28 cellular contexts compared by ENCODE assay signal in the genomic region with DNA sequence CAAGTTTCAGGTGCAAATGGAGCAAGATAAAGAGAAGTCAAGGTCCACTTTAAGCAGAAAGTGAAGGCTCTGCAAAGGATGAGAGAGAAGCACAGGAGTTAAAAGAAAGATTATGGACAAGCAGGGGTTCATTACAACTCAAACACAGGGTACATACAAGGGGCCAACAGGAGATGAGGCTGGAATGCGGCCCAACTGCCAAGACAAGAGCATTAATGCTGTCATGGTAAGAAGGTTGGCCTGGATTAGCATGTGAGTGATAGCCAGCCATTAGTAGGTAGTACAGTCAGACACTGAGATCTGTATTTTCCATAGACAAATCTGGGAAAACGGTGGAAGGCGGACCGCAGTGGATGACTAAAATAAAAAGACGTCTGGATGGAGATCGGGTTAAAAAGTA. TPM values are rescaled to one million over a fixed set of nuclear protein-coding genes. Genes with fewer than 3 reads are reported as not detected.
DNase-seq lines count a peak whose midpoint lies in the region; ATAC-seq, FAIRE-seq and TF ChIP-seq lines count a peak whose summit lies in the region.
"Had no signal": no experiment of that assay in that cellular context is flagged by ENCODE, and none has a peak within 500 bp of the region (broad histone marks: within the 10 kb centered on the region; RNA-seq: fewer than 3 reads in every experiment).

No MANE protein-coding gene starts in this region.

- SMC1A ChIA-PET in GM12878 (lab: Charles Lee; ENCODE audit: uncharacterized antibody, unreplicated experiment): no interaction called here

- H3K4me1 ChIP-seq in GM23338 (ENCODE audit: insufficient read depth): no peaks in the 10 kb centered on the region
- H3K4me1 ChIP-seq in GM12878 (ENCODE audit: control insufficient read depth, insufficient read depth, low read length): no peaks in the 10 kb centered on the region
- H3K4me1 ChIP-seq: SJCRH30 had no signal

- H3K27me3 Mint-ChIP-seq in GM23338 (ENCODE audit: insufficient read depth, low read depth, poor library complexity): peaks cover 3% of the 10 kb centered on the region
- H3K27me3 Mint-ChIP-seq in osteocyte (ENCODE audit: unreplicated experiment): no peaks in the 10 kb centered on the region
- H3K27me3 Mint-ChIP-seq in type B pancreatic cell: no peaks in the 10 kb centered on the region
- H3K27me3 Mint-ChIP-seq in effector memory CD8-positive, alpha-beta T cell: no peaks in the 10 kb centered on the region

- no peak for TF ChIP-seq RAD21 in GM12878 (IDR thresholded peaks at IDR 0.05; ENCODE audit: insufficient read depth, low read depth, low read length)

- DNase-seq in GM23338 (ENCODE audit: low spot score) (no peak), GM12878 (ENCODE audit: low read depth, low spot score) (no peak), osteocyte (ENCODE audit: extremely low spot score, unreplicated experiment) (no peak), type B pancreatic cell (ENCODE audit: extremely low spot score, unreplicated experiment) (no peak), omental fat pad (ENCODE audit: low spot score) (no peak)
- DNase-seq in effector memory CD8-positive, alpha-beta T cell: no peak
- DNase-seq: C1 segment of cervical spinal cord; CD8-positive, alpha-beta T cell; DMS 273 treated with DMSO at 0.1 percent for 48 hours; DMS79; EL; GDM1; H7; Karpas-422; MV-4-11; NCI-H1105; NCI-H1436 treated with DMSO at 0.1 percent for 48 hours; NCI-H1930; NCI-H2107; NCI-H524; NCI-H774; PC-9; SJCRH30 had no signal

- H3K9ac ChIP-seq in GM12878 (ENCODE audit: control insufficient read depth, insufficient read depth, low read length): no peak overlapping the region

- peaks cover 83% of the 10 kb centered on the region for H3K79me2 ChIP-seq in GM23338 (replicated peaks; ENCODE audit: insufficient read depth)
- H3K79me2 ChIP-seq in GM12878 (ENCODE audit: control insufficient read depth, insufficient read depth, low read length): no peaks in the 10 kb centered on the region; the same call in none of the 2 replicates

- H3K27ac ChIP-seq in GM23338 (ENCODE audit: low read depth) (0 out of 2 replicates have a peak overlapping the region, but pooled peaks have one; percentile 63), GM12878 (ENCODE audit: control insufficient read depth, insufficient read depth) (no peak overlapping the region)
- H3K27ac ChIP-seq: PC-9, SJCRH30 had no signal

- FAIRE-seq in GM12878 (lab: Jason Lieb, UNC): no peak
- FAIRE-seq: GM12891, HepG2 had no signal

- H3K36me3 Mint-ChIP-seq in GM23338 (ENCODE audit: low read depth) (peaks cover 39% of the 10 kb centered on the region), osteocyte (ENCODE audit: unreplicated experiment) (peaks cover 3% of the 10 kb centered on the region), type B pancreatic cell (peaks cover 22% of the 10 kb centered on the region)
- peaks cover 9% of the 10 kb centered on the region for H3K36me3 Mint-ChIP-seq in effector memory CD8-positive, alpha-beta T cell (ENCODE audit: insufficient read depth)

- intact Hi-C loops in GM12878 (cut with micrococcal nuclease; ENCODE audit: unreplicated experiment): no loop called here

- H3K27me3 ChIP-seq in GM23338 (ENCODE audit: insufficient read depth) (no peaks in the 10 kb centered on the region), GM12878 (replicated peaks in 1 of 2; ENCODE audit: control insufficient read depth in 2 of 2, insufficient read depth in 2 of 2, low read length in 1 of 2) (no peaks in the 10 kb centered on the region)
- H3K27me3 ChIP-seq: SJCRH30 had no signal

- RAD21 ChIA-PET in GM12878 (lab: Charles Lee; ENCODE audit: unreplicated experiment): no interaction called here

- H3K4me3 ChIP-seq in GM23338 (no peak overlapping the region), GM12878 (no peak overlapping the region)
- H3K4me3 ChIP-seq: PC-9, SJCRH30 had no signal

- BruUV-seq in GM12878 (replicated peaks; lab: Mats Ljungman, UMichigan): TSS peak; percentile 13

- H2AFZ ChIP-seq in GM23338: no peak overlapping the region
- no peak overlapping the region for H2AFZ ChIP-seq in GM12878 (ENCODE audit: control insufficient read depth, low read depth, low read length)
- H2AFZ ChIP-seq: PC-9 had no signal

- CTCF ChIA-PET in GM12878 (lab: Yijun Ruan, JAX): no interaction called here

- no peak for TF ChIP-seq EP300 in GM12878 (IDR thresholded peaks at IDR 0.05; ENCODE audit: borderline replicate concordance in 1 of 2, control insufficient read depth in 1 of 2, low read depth in 2 of 2, low read length in 2 of 2)

- peaks cover 3% of the 10 kb centered on the region; the same call in 1 of the 2 replicates for H4K20me1 ChIP-seq in GM23338 (replicated peaks; ENCODE audit: insufficient read depth)
- no peaks in the 10 kb centered on the region for H4K20me1 ChIP-seq in GM12878 (ENCODE audit: control insufficient read depth, insufficient read depth)

- peaks cover 26% of the 10 kb centered on the region; the same call in 2 of the 3 replicates for H3K9me3 Mint-ChIP-seq in GM23338
- H3K9me3 Mint-ChIP-seq in osteocyte (ENCODE audit: unreplicated experiment): no peaks in the 10 kb centered on the region
- H3K9me3 Mint-ChIP-seq in type B pancreatic cell: peaks cover 13% of the 10 kb centered on the region
- H3K9me3 Mint-ChIP-seq in effector memory CD8-positive, alpha-beta T cell: no peaks in the 10 kb centered on the region
- H3K9me3 Mint-ChIP-seq: CD8-positive, alpha-beta T cell had no signal

- peak; percentile 55 for ATAC-seq in GM23338
- ATAC-seq in GM12878: no peak
- ATAC-seq in GM21529 (IDR thresholded peaks at IDR 0.05; ENCODE audit: unreplicated experiment): no peak
- no peak for ATAC-seq in omental fat pad (ENCODE audit: low FRiP score)
- no peak for ATAC-seq in effector memory CD8-positive, alpha-beta T cell (replicated peaks)
- ATAC-seq: CD8-positive, alpha-beta T cell; HepG2; Right ventricle myocardium inferior; SK-N-SH treated with all-trans-retinoic acid at 6 μM for 48 hours had no signal

- H3K4me3 Mint-ChIP-seq in GM23338 (no peak overlapping the region), osteocyte (ENCODE audit: unreplicated experiment) (no peak overlapping the region), type B pancreatic cell (peak overlapping the region; percentile 32)
- H3K4me3 Mint-ChIP-seq in effector memory CD8-positive, alpha-beta T cell: no peak overlapping the region
- H3K4me3 Mint-ChIP-seq: CD8-positive, alpha-beta T cell had no signal

- H3K36me3 ChIP-seq in GM23338 (ENCODE audit: insufficient read depth): 0 out of 2 replicates have a peak, but pooled peaks cover 6% of the 10 kb centered on the region
- H3K36me3 ChIP-seq in GM12878 (ENCODE audit: control insufficient read depth in 2 of 2, insufficient read depth in 2 of 2, low read length in 1 of 2): no peaks in the 10 kb centered on the region; a peak in 1 of 4 replicates
- H3K36me3 ChIP-seq: SJCRH30 had no signal

- 0 out of 2 replicates have a peak, but pooled peaks cover 3% of the 10 kb centered on the region for H3K9me2 ChIP-seq in GM23338 (ENCODE audit: insufficient read depth)

- TF ChIP-seq CTCF in GM23338 (conservative IDR thresholded peaks at IDR 0.05; ENCODE audit: low read depth in 2 of 2) (no peak), GM12878 (IDR thresholded peaks at IDR 0.05 in 2 of 3, conservative IDR thresholded peaks at IDR 0.05 in 1 of 3; ENCODE audit: control insufficient read depth in 2 of 3, extremely low read depth in 1 of 3, insufficient read depth in 1 of 3, low read depth in 3 of 3, low read length in 3 of 3) (no peak), osteocyte (IDR thresholded peaks at IDR 0.05) (no peak), type B pancreatic cell (conservative IDR thresholded peaks at IDR 0.05) (no peak), omental fat pad (IDR thresholded peaks at IDR 0.05) (no peak)

- peak overlapping the region; percentile 13; the same call in 1 of the 2 replicates for H3K27ac Mint-ChIP-seq in GM23338
- H3K27ac Mint-ChIP-seq in osteocyte (ENCODE audit: unreplicated experiment): peak overlapping the region; percentile 2
- no peak overlapping the region for H3K27ac Mint-ChIP-seq in type B pancreatic cell
- H3K27ac Mint-ChIP-seq in effector memory CD8-positive, alpha-beta T cell: no peak overlapping the region
- H3K27ac Mint-ChIP-seq: CD8-positive, alpha-beta T cell had no signal

- H3K4me2 ChIP-seq in GM23338 (no peak overlapping the region), GM12878 (ENCODE audit: control insufficient read depth, insufficient read depth) (no peak overlapping the region)
- H3K4me2 ChIP-seq: PC-9 had no signal

- H3K9me3 ChIP-seq in GM12878 (replicated peaks; ENCODE audit: control insufficient read depth, insufficient read depth, low read length): no peaks in the 10 kb centered on the region; the same call in 1 of the 3 replicates

- H3F3A ChIP-seq in GM23338 (replicated peaks; ENCODE audit: low read depth): no peaks in the 10 kb centered on the region

- H3K4me1 Mint-ChIP-seq in GM23338: peaks cover 20% of the 10 kb centered on the region
- H3K4me1 Mint-ChIP-seq in osteocyte (ENCODE audit: unreplicated experiment): peaks cover 40% of the 10 kb centered on the region
- peaks cover 13% of the 10 kb centered on the region for H3K4me1 Mint-ChIP-seq in type B pancreatic cell (ENCODE audit: unreplicated experiment)
- peaks cover 22 to 45% of the 10 kb centered on the region in 2 donors for H3K4me1 Mint-ChIP-seq in effector memory CD8-positive, alpha-beta T cell (ENCODE audit: low read depth in 2 of 2)

- in situ Hi-C loops in GM12878 (cut with MboI): no loop called here

- POLR2A ChIA-PET in GM12878 (lab: Charles Lee): interaction anchor here (0.5 kb wide), 1 partner anchor 896 kb away, joined by 3 read pairs; no protein-coding TSS in a partner anchor

- TF ChIP-seq POLR2A in GM12878 (IDR thresholded peaks at IDR 0.05; ENCODE audit: low read depth, low read length): no peak

- 97% methylated on average over 6 of the region's 6 CpGs for WGBS in GM12878 (ENCODE audit: insufficient coverage, insufficient replicate concordance, low lambda C conversion rate, missing lambda C conversion rate)

RNA-seq across cellular contexts. Expression of gene UBL3, which starts 17.5 kb away (rescaled TPM):
- 21.1 and 23.5 TPM in 2 replicates for total RNA-seq in GM23338 (2014; rRNA removed; shearing (Covaris generic))
- polyA plus RNA-seq in GM23338 (2016; fragmentation: Nextera tagmentation; extraction: Ambion mirVana) (9.7 and 10.0 TPM in 2 replicates), GM12878 (2011; rRNA removed) (11.1 and 16.3 TPM in 2 replicates), GM12878 (2014; fragmentation: Illumina TruSeq; extraction: Trizol) (12.0 and 15.0 TPM in 2 replicates), GM12878 (2014; fragmentation: Nextera tagmentation; extraction: Ambion mirVana) (1 to 10 TPM; 5.5 to 6.1 TPM), GM12878 (2014; rRNA removed) (7.0 and 7.9 TPM in 2 replicates), GM12878 (2016; fragmentation: Nextera tagmentation; extraction: Ambion mirVana) (10 to 100 TPM; 10.1 to 11.2 TPM)
- total RNA-seq in GM12878 (2013; cell fraction: nucleolus; rRNA removed): 13.4 and 14.1 TPM in 2 replicates
- total RNA-seq in GM12878 (2014; rRNA removed) (9.1 and 9.3 TPM in 2 replicates), GM12878 (2014; rRNA removed; fragmentation: Illumina TruSeq; extraction: Trizol) (11.3 and 11.6 TPM in 2 replicates), GM12878 (2021) (12.4 and 13.7 TPM in 2 replicates), osteocyte (26.0 and 28.3 TPM in 2 replicates), type B pancreatic cell (ENCODE audit: low replicate concordance) (37.7 and 47.7 TPM in 2 replicates), omental fat pad (10 to 100 TPM; 23.0 to 35.8 (median 24.1) TPM)
- 4.7 TPM for polyA plus RNA-seq in GM12878 (2011; ENCODE audit: low read depth)
- 4.5 and 4.7 TPM in 2 replicates for polyA plus RNA-seq in GM12878 (2011; cell fraction: cytosol; rRNA removed)
- 3.5 and 3.6 TPM in 2 replicates for polyA plus RNA-seq in GM12878 (2011; cell fraction: nucleus; rRNA removed)
- 8.9 and 9.5 TPM in 2 replicates for polyA plus RNA-seq in GM12878 (2012)
- polyA minus RNA-seq in GM12878 (2011; rRNA and poly(A)+ RNA removed): 6.6 and 8.3 TPM in 2 replicates
- polyA minus RNA-seq in GM12878 (2011; cell fraction: cytosol; rRNA and poly(A)+ RNA removed): 4.3 and 4.4 TPM in 2 replicates
- polyA minus RNA-seq in GM12878 (2011; cell fraction: nucleus; rRNA and poly(A)+ RNA removed): 5.7 and 9.1 TPM in 2 replicates

Comparison
In these comparisons a context has a peak if more than half of its experiments do, and no peak if none do; other contexts are left out.
1. H3K27ac Mint-ChIP-seq: peak in GM23338 (single experiment) and osteocyte (single experiment); none in type B pancreatic cell (single experiment) and effector memory CD8-positive, alpha-beta T cell (0 of 2).